In genomic region chr19:15251010-15251748, GRCh38 we compare ENCODE assay signal across 1 cellular context.
TF ChIP-seq lines count a peak whose summit lies in the region.

No MANE protein-coding gene starts in this region.

TF ChIP-seq in A549, 52 proteins besides CTCF, POLR2A, EP300 and RAD21 (continued from another document):
- no peak for TF ChIP-seq PHF8 (IDR thresholded peaks at IDR 0.05; ENCODE audit: borderline replicate concordance, low read depth)
- TF ChIP-seq, protein P1, sequence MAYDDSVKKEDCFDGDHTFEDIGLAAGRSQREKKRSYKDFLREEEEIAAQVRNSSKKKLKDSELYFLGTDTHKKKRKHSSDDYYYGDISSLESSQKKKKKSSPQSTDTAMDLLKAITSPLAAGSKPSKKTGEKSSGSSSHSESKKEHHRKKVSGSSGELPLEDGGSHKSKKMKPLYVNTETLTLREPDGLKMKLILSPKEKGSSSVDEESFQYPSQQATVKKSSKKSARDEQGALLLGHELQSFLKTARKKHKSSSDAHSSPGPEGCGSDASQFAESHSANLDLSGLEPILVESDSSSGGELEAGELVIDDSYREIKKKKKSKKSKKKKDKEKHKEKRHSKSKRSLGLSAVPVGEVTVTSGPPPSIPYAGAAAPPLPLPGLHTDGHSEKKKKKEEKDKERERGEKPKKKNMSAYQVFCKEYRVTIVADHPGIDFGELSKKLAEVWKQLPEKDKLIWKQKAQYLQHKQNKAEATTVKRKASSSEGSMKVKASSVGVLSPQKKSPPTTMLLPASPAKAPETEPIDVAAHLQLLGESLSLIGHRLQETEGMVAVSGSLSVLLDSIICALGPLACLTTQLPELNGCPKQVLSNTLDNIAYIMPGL (CRISPR knock-in tag; IDR thresholded peaks at IDR 0.05; ENCODE audit: borderline replicate concordance) = no peak
